Comparison of ENCODE assay signal across 8 cellular contexts in genomic region chr2:11248-11941, GRCh38. TPM values are rescaled to one million over a fixed set of nuclear protein-coding genes. Genes with fewer than 3 reads are reported as not detected.
DNase-seq lines count a peak whose midpoint lies in the region; ATAC-seq, FAIRE-seq and TF ChIP-seq lines count a peak whose summit lies in the region.

No MANE protein-coding gene starts in this region.

- H3K9me3 ChIP-seq in Peyer's patch (no peaks in the 10 kb centered on the region), small intestine (ENCODE audit: control insufficient read depth, low read depth) (no peaks in the 10 kb centered on the region)

- H3K27me3 ChIP-seq in Peyer's patch (no peaks in the 10 kb centered on the region), small intestine (ENCODE audit: control insufficient read depth in 2 of 2, insufficient read depth in 2 of 2, low read length in 2 of 2) (no peaks in the 10 kb centered on the region)

- no peak for FAIRE-seq in small intestine (lab: Jason Lieb, UNC)
- no peak for FAIRE-seq in GM12892 (lab: Jason Lieb, UNC)

- no peak for TF ChIP-seq POLR2A in Peyer's patch (IDR thresholded peaks at IDR 0.05)
- TF ChIP-seq POLR2A in GM12892 (IDR thresholded peaks at IDR 0.05; ENCODE audit: low read depth, low read length) = no peak

- DNase-seq in GM12864 (ENCODE audit: low read depth) = no peak
- peak in 2 of 3 donors; percentile 74 to 75 for DNase-seq in Peyer's patch
- DNase-seq in activated gamma-delta T cell treated with Interleukin-2 at 50 U/mL for 16 hours = peak; percentile 55
- peak; percentile 53 for DNase-seq in left cardiac atrium
- peak; percentile 25 for DNase-seq in small intestine
- no peak for DNase-seq in NCI-H1436 (lab: John Stamatoyannopoulos, UW)
- no peak for DNase-seq in NCI-H146 (lab: John Stamatoyannopoulos, UW)
- no peak for DNase-seq in GM12892 (ENCODE audit: insufficient read length)

- H3K4me3 ChIP-seq in GM12864 (ENCODE audit: low read depth, low read length) (no peak overlapping the region), Peyer's patch (no peak overlapping the region), small intestine (ENCODE audit: low read depth in 1 of 2, low read length in 2 of 2) (no peak overlapping the region)

- TF ChIP-seq CTCF in GM12864 (IDR thresholded peaks at IDR 0.05; ENCODE audit: low read depth, low read length, missing control alignments) = peak; percentile 57
- peak in 4 of 6 experiments; percentile 32 to 80 (median 72) for TF ChIP-seq CTCF in Peyer's patch (IDR thresholded peaks at IDR 0.05)

- H3K27ac ChIP-seq in Peyer's patch (no peak overlapping the region), small intestine (ENCODE audit: low read depth in 1 of 2, low read length in 1 of 2) (no peak overlapping the region)

- peak; percentile 53 to 81 for ATAC-seq in left cardiac atrium

- H3K4me1 ChIP-seq in Peyer's patch (no peaks in the 10 kb centered on the region), small intestine (ENCODE audit: control insufficient read depth in 2 of 2, insufficient read depth in 1 of 2, low read depth in 1 of 2, low read length in 1 of 2) (no peaks in the 10 kb centered on the region)

- intact Hi-C loops in left cardiac atrium (cut with DNase I) = no loop called here

- 61 to 78% (median 74%) methylated on average over 48 to 54 of the region's 54 CpGs for WGBS in small intestine, 3 donors

- H3K36me3 ChIP-seq in Peyer's patch = no peaks in the 10 kb centered on the region
- H3K36me3 ChIP-seq in small intestine (ENCODE audit: control insufficient read depth in 2 of 2, insufficient read depth in 2 of 2, low read length in 2 of 2) = no peaks in the 10 kb centered on the region

RNA-seq across cellular contexts. Expression of gene FAM110C, which starts 34.9 kb away (rescaled TPM):
- total RNA-seq in Peyer's patch (10 to 100 TPM in 3 of 4 donors, 1 to 10 TPM in 1; 5.0 to 39.2 (median 28.3) TPM), left cardiac atrium (1 to 10 TPM; 5.3 to 6.2 TPM)
- 10 to 100 TPM in 2 of 3 donors, 1 to 10 TPM in 1; 6.2 to 14.1 (median 11.9) TPM for polyA plus RNA-seq in small intestine
- polyA plus RNA-seq in GM12892 (2012; ENCODE audit: missing spikeins) = not detected

Comparison
In these comparisons a context has a peak if more than half of its experiments do, and no peak if none do; other contexts are left out.
1. DNase-seq: peak in Peyer's patch (2 of 3), activated gamma-delta T cell treated with Interleukin-2 at 50 U/mL for 16 hours (single experiment), left cardiac atrium (single experiment) and small intestine (single experiment); none in GM12864 (single experiment), NCI-H1436 (single experiment), NCI-H146 (single experiment) and GM12892 (single experiment).